ENCODE assay signal across 7 cellular contexts in the genomic region with DNA sequence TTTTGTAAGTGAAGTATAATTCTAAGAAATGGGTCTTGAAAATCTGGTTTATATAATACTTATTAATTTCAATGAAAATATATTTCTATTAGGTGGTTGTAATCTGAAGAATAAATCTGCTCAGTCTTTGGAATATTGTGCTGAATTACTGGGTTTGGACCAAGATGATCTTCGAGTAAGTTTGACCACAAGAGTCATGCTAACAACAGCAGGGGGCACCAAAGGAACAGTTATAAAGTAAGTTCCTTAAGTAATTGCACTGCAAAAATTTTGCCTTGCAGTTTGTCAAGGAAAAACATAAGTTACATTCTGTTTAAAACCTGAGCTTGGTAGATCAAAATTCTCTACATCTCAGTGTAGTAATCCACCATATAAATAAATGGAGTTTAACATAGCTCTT.
DNase-seq lines count a peak whose midpoint lies in the region; ATAC-seq lines count a peak whose summit lies in the region.

No MANE protein-coding gene starts in this region.

- ATAC-seq in GM18519 (IDR thresholded peaks at IDR 0.05; ENCODE audit: low FRiP score, unreplicated experiment): peak; percentile 54
- no peak for ATAC-seq in HG03565 (IDR thresholded peaks at IDR 0.05; ENCODE audit: unreplicated experiment)
- ATAC-seq in GM21737 (IDR thresholded peaks at IDR 0.05; ENCODE audit: unreplicated experiment): no peak

- DNase-seq in COR-L47 (lab: John Stamatoyannopoulos, UW) (peak; percentile 29), NCI-H774 (lab: John Stamatoyannopoulos, UW) (peak; percentile 14), cerebellar cortex (ENCODE audit: low spot score) (peak; percentile 51), middle frontal gyrus (ENCODE audit: extremely low spot score, low spot score) (peak; percentile 28)
